1 cellular context compared by ENCODE assay signal in the genomic region with DNA sequence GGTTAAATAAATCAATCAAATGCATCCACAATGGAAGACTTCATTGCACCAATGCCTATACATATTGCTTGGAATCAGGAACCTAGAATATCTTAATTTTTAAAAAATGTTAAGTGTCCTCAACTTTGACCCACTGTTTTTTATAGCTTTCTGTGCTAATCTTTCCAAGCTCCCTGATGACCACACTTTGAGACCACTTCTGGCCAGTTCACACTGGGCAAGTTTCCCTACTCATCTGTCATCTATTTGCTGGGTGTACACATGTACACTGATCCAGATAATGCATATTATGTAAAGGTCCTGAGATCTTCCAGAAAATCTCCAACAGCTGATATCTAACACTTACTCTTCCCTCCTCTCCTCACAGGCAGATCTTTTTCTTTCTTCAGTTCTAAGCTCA.
TF ChIP-seq lines count a peak whose summit lies in the region.

No MANE protein-coding gene starts in this region.

TF ChIP-seq in HepG2, 621 proteins besides CTCF, POLR2A, EP300 and RAD21:
- TF ChIP-seq, protein P1, sequence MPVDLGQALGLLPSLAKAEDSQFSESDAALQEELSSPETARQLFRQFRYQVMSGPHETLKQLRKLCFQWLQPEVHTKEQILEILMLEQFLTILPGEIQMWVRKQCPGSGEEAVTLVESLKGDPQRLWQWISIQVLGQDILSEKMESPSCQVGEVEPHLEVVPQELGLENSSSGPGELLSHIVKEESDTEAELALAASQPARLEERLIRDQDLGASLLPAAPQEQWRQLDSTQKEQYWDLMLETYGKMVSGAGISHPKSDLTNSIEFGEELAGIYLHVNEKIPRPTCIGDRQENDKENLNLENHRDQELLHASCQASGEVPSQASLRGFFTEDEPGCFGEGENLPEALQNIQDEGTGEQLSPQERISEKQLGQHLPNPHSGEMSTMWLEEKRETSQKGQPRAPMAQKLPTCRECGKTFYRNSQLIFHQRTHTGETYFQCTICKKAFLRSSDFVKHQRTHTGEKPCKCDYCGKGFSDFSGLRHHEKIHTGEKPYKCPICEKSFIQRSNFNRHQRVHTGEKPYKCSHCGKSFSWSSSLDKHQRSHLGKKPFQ (CRISPR knock-in tag; IDR thresholded peaks at IDR 0.05; ENCODE audit: insufficient replicate concordance): peak; percentile 56
- no peak for TF ChIP-seq CHD2 (IDR thresholded peaks at IDR 0.05; ENCODE audit: low read depth, low read length)
